27 cellular contexts compared by ENCODE assay signal in the genomic region with DNA sequence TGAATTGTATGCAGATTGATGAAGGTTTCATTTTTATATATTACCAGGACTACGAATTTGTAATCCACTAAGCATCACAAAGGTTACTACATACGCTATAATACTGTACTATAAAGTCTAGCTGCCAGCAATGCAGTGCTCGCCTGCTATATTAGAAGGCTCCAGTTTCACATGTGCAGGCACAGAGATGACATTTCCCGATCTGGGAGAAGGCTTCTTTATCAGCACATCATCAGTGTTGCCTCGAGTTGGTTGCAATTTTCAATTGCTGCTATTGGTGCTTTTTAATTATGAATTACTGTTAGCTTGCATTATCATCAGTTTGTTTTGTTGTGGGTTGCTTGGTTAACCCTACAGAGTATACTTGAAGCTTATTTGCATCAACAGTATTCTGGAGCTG.
"Had no signal": no experiment of that assay in that cellular context is flagged by ENCODE, and none has a peak within 500 bp of the region (broad histone marks: within the 10 kb centered on the region; RNA-seq: fewer than 3 reads in every experiment).

No MANE protein-coding gene starts in this region.

- H3K4me2 ChIP-seq: hepatocyte had no signal

- DNase-seq: heart right ventricle; left ventricle myocardium inferior; mesendoderm; midbrain; mucosa of descending colon; naive B cell; pancreas; posterior cingulate gyrus; retina; right cardiac atrium; small intestine; spleen; stimulated activated CD4-positive, alpha-beta T cell treated with anti-CD3 and anti-CD28 coated beads, Interleukin-4, amount 100 ng/mL, for 24 hours; stimulated activated naive CD4-positive, alpha-beta T cell; tibial artery; trophoblast cell; upper lobe of right lung had no signal

- H3K27me3 Mint-ChIP-seq: stimulated activated naive CD8-positive, alpha-beta T cell treated with anti-CD3 and anti-CD28 coated beads, Interleukin-15, Interleukin-2, amounts not matched to agents 100 ng/mL and 50 ng/mL, for 24 hours had no signal

- H3K4me1 ChIP-seq: left ventricle myocardium inferior, pancreas, prostate gland, spleen, suprapubic skin had no signal

- H3K9me3 ChIP-seq: heart right ventricle, left ventricle myocardium inferior, mucosa of descending colon, pancreas, prostate gland, spleen, suprapubic skin, thoracic aorta, tibial artery, upper lobe of right lung had no signal

- H3K4me3 Mint-ChIP-seq: naive B cell; nephron; neural crest cell; stimulated activated effector memory CD8-positive, alpha-beta T cell treated with anti-CD3 and anti-CD28 coated beads, Interleukin-12 subunit alpha, Interleukin-12 subunit beta, amount 100 ng/mL, for 72 hours; stimulated activated naive CD8-positive, alpha-beta T cell treated with anti-CD3 and anti-CD28 coated beads, Interleukin-15, Interleukin-2, amounts not matched to agents 100 ng/mL and 50 ng/mL, for 24 hours had no signal

- H2AFZ ChIP-seq: hepatocyte had no signal

- H3K36me3 Mint-ChIP-seq: naive B cell; stimulated activated effector memory CD8-positive, alpha-beta T cell treated with anti-CD3 and anti-CD28 coated beads, Interleukin-12 subunit alpha, Interleukin-12 subunit beta, amount 100 ng/mL, for 72 hours had no signal

- H3K4me3 ChIP-seq: heart right ventricle, hepatocyte, left ventricle myocardium inferior, lung, mucosa of descending colon, pancreas, prostate gland, spleen, suprapubic skin, thoracic aorta, tibial artery, upper lobe of right lung had no signal

- ATAC-seq: heart right ventricle; mucosa of descending colon; pancreas; right cardiac atrium; sciatic nerve; stimulated activated effector memory CD8-positive, alpha-beta T cell treated with anti-CD3 and anti-CD28 coated beads, Interleukin-12 subunit alpha, Interleukin-12 subunit beta, amount 100 ng/mL, for 72 hours; upper lobe of right lung had no signal

- H3K27ac ChIP-seq: hepatocyte, left ventricle myocardium inferior, pancreas, prostate gland, spleen, suprapubic skin, thoracic aorta, tibial artery, upper lobe of right lung had no signal

- H3K27ac Mint-ChIP-seq: naive B cell; nephron; stimulated activated effector memory CD8-positive, alpha-beta T cell treated with anti-CD3 and anti-CD28 coated beads, Interleukin-12 subunit alpha, Interleukin-12 subunit beta, amount 100 ng/mL, for 72 hours; stimulated activated naive CD8-positive, alpha-beta T cell treated with anti-CD3 and anti-CD28 coated beads, Interleukin-15, Interleukin-2, amounts not matched to agents 100 ng/mL and 50 ng/mL, for 24 hours had no signal

- H3K27me3 ChIP-seq: heart right ventricle, hepatocyte, pancreas, spleen, suprapubic skin, tibial artery, upper lobe of right lung had no signal

- H3K36me3 ChIP-seq: prostate gland had no signal

- H3K4me1 Mint-ChIP-seq: naive B cell; nephron; neural crest cell; stimulated activated effector memory CD8-positive, alpha-beta T cell treated with anti-CD3 and anti-CD28 coated beads, Interleukin-12 subunit alpha, Interleukin-12 subunit beta, amount 100 ng/mL, for 72 hours had no signal

- H3K9me3 Mint-ChIP-seq: nephron; neural crest cell; stimulated activated effector memory CD8-positive, alpha-beta T cell treated with anti-CD3 and anti-CD28 coated beads, Interleukin-12 subunit alpha, Interleukin-12 subunit beta, amount 100 ng/mL, for 72 hours; stimulated activated naive CD8-positive, alpha-beta T cell treated with anti-CD3 and anti-CD28 coated beads, Interleukin-15, Interleukin-2, amounts not matched to agents 100 ng/mL and 50 ng/mL, for 24 hours had no signal
